20 cellular contexts compared by ENCODE assay signal in genomic region chr16:85283305-85284050, GRCh38.
"Had no signal": no experiment of that assay in that cellular context is flagged by ENCODE, and none has a peak within 500 bp of the region (broad histone marks: within the 10 kb centered on the region; RNA-seq: fewer than 3 reads in every experiment).

No MANE protein-coding gene starts in this region.

- ATAC-seq: activated naive CD4-positive, alpha-beta T cell treated with anti-CD3 and anti-CD28 coated beads, Interleukin-2, amount 50 U/mL, for 72 hours; activated naive CD8-positive, alpha-beta T cell treated with anti-CD3 and anti-CD28 coated beads, Interleukin-2, amount 50 U/mL, for 24 hours; activated T-cell treated with anti-CD3 and anti-CD28 coated beads, Interleukin-2, amount 50 U/mL, for 4 hours; T-helper 17 cell had no signal

- H3K4me3 ChIP-seq: PC-9 had no signal

- H3K4me1 Mint-ChIP-seq: activated B cell treated with CpG ODN at 0.5 μM for 24 hours; activated CD4-positive, alpha-beta T cell treated with anti-CD3 and anti-CD28 coated beads, Interleukin-2, amount 10 ng/mL, durations not matched to agents 24 days and 14 days; activated naive CD8-positive, alpha-beta T cell treated with anti-CD3 and anti-CD28 coated beads, Interleukin-2, amount 50 U/mL, for 24 hours; T-helper 17 cell had no signal

- H3K27ac ChIP-seq: brain microvascular endothelial cell, PC-9 had no signal

- H3K27me3 Mint-ChIP-seq: activated CD4-positive, alpha-beta memory T cell treated with anti-CD3 and anti-CD28 coated beads for 36 hours; activated CD4-positive, alpha-beta T cell treated with anti-CD3 and anti-CD28 coated beads, Interleukin-2, amount 10 ng/mL, durations not matched to agents 24 days and 14 days; activated naive CD8-positive, alpha-beta T cell treated with anti-CD3 and anti-CD28 coated beads, Interleukin-2, amount 50 U/mL, for 24 hours had no signal

- DNase-seq: activated B cell treated with CpG ODN at 0.5 μM for 24 hours; activated CD4-positive, alpha-beta memory T cell treated with anti-CD3 and anti-CD28 coated beads for 36 hours; activated CD4-positive, alpha-beta T cell treated with anti-CD3 and anti-CD28 coated beads for 1 hour; activated CD4-positive, alpha-beta T cell treated with anti-CD3 and anti-CD28 coated beads, Interleukin-2, amount 10 ng/mL, durations not matched to agents 24 days and 14 days; activated CD8-positive, alpha-beta memory T cell treated with anti-CD3 and anti-CD28 coated beads for 24 hours; activated effector memory CD4-positive, alpha-beta T cell treated with anti-CD3 and anti-CD28 coated beads, Interleukin-2, amount 50 U/mL, for 16 hours; activated naive CD4-positive, alpha-beta T cell treated with Interleukin-2 at 50 U/mL for 16 hours; activated naive CD8-positive, alpha-beta T cell treated with anti-CD3 and anti-CD28 coated beads, Interleukin-2, amount 50 U/mL, for 24 hours; activated T-cell treated with anti-CD3 and anti-CD28 coated beads, Interleukin-2, amount 50 U/mL, for 4 hours; brain microvascular endothelial cell; KG1; NCI-H1048; NCI-H187 treated with DMSO at 0.1 percent for 48 hours; NCI-H2081 treated with DMSO at 0.1 percent for 48 hours; NCI-H446; PC-9; SHP77 treated with DMSO at 0.1 percent for 48 hours; T-helper 17 cell; T-helper 9 cell had no signal

- H3K36me3 Mint-ChIP-seq: activated CD4-positive, alpha-beta memory T cell treated with anti-CD3 and anti-CD28 coated beads for 36 hours; activated naive CD4-positive, alpha-beta T cell treated with anti-CD3 and anti-CD28 coated beads, Interleukin-2, amount 50 U/mL, for 72 hours had no signal

- H2AFZ ChIP-seq: PC-9 had no signal

- H3K9me3 Mint-ChIP-seq: activated B cell treated with CpG ODN at 0.5 μM for 24 hours; activated CD4-positive, alpha-beta memory T cell treated with anti-CD3 and anti-CD28 coated beads for 36 hours; activated CD4-positive, alpha-beta T cell treated with anti-CD3 and anti-CD28 coated beads, Interleukin-2, amount 10 ng/mL, durations not matched to agents 24 days and 14 days; activated naive CD4-positive, alpha-beta T cell treated with anti-CD3 and anti-CD28 coated beads, Interleukin-2, amount 50 U/mL, for 72 hours; activated naive CD8-positive, alpha-beta T cell treated with anti-CD3 and anti-CD28 coated beads, Interleukin-2, amount 50 U/mL, for 24 hours; activated T-cell treated with anti-CD3 and anti-CD28 coated beads, Interleukin-2, amount 50 U/mL, for 4 hours had no signal

- H3K4me3 Mint-ChIP-seq: activated B cell treated with CpG ODN at 0.5 μM for 24 hours; activated CD4-positive, alpha-beta memory T cell treated with anti-CD3 and anti-CD28 coated beads for 36 hours; activated CD4-positive, alpha-beta T cell treated with anti-CD3 and anti-CD28 coated beads, Interleukin-2, amount 10 ng/mL, durations not matched to agents 24 days and 14 days; activated naive CD8-positive, alpha-beta T cell treated with anti-CD3 and anti-CD28 coated beads, Interleukin-2, amount 50 U/mL, for 24 hours; activated T-cell treated with anti-CD3 and anti-CD28 coated beads, Interleukin-2, amount 50 U/mL, for 4 hours; T-helper 17 cell had no signal

- H3K36me3 ChIP-seq: brain microvascular endothelial cell had no signal

- H3K27ac Mint-ChIP-seq: activated B cell treated with CpG ODN at 0.5 μM for 24 hours; activated CD4-positive, alpha-beta memory T cell treated with anti-CD3 and anti-CD28 coated beads for 36 hours; activated CD4-positive, alpha-beta T cell treated with anti-CD3 and anti-CD28 coated beads, Interleukin-2, amount 10 ng/mL, durations not matched to agents 24 days and 14 days; activated naive CD4-positive, alpha-beta T cell treated with anti-CD3 and anti-CD28 coated beads, Interleukin-2, amount 50 U/mL, for 72 hours; activated naive CD8-positive, alpha-beta T cell treated with anti-CD3 and anti-CD28 coated beads, Interleukin-2, amount 50 U/mL, for 24 hours; T-helper 17 cell had no signal

- H3K4me2 ChIP-seq: PC-9 had no signal

- H3K27me3 ChIP-seq: brain microvascular endothelial cell had no signal
